Comparison of ENCODE assay signal across 1 cellular context in genomic region chr16:383326-384020, GRCh38.
A peak's percentile ranks its signal among the peaks of the same experiment; 100 is the strongest.
TF ChIP-seq lines count a peak whose summit lies in the region.

No MANE protein-coding gene starts in this region.

TF ChIP-seq in GM12878, 131 proteins besides CTCF, POLR2A, EP300 and RAD21 (continued from another document and continues in another):
- no peak for TF ChIP-seq BCLAF1 (IDR thresholded peaks at IDR 0.05)
- no peak for TF ChIP-seq STAT1 (conservative IDR thresholded peaks at IDR 0.05)
- no peak for TF ChIP-seq ZNF274 (IDR thresholded peaks at IDR 0.05; ENCODE audit: insufficient read depth, insufficient read length)
- peak; percentile 33; the same call in 1 of the 2 replicates for TF ChIP-seq SPI1 (IDR thresholded peaks at IDR 0.05; ENCODE audit: borderline replicate concordance, insufficient read depth, low read depth, low read length)
- peak; percentile 38; the same call in 1 of the 2 replicates for TF ChIP-seq GATAD2B (conservative IDR thresholded peaks at IDR 0.05; ENCODE audit: low read depth)
- no peak for TF ChIP-seq USF2 (IDR thresholded peaks at IDR 0.05; ENCODE audit: borderline replicate concordance, low read depth, low read length)
- TF ChIP-seq POLR2AphosphoS2 (IDR thresholded peaks at IDR 0.05; ENCODE audit: low read depth, low read length) = no peak
- TF ChIP-seq MTA3 (IDR thresholded peaks at IDR 0.05; ENCODE audit: borderline replicate concordance, low read length) = 0 out of 2 replicates have a peak, but pooled peaks have one; percentile 67
- TF ChIP-seq BHLHE40 (IDR thresholded peaks at IDR 0.05; ENCODE audit: borderline replicate concordance in 1 of 2, low read depth in 2 of 2, low read length in 1 of 2) = peak in 1 of 2 experiments; percentile 55; a peak in 1 of 4 replicates
- TF ChIP-seq ZSCAN29 (IDR thresholded peaks at IDR 0.05) = no peak
- 0 out of 2 replicates have a peak, but pooled peaks have one; percentile 9 for TF ChIP-seq NFIC (IDR thresholded peaks at IDR 0.05; ENCODE audit: low read depth, low read length)
- peak; percentile 91 for TF ChIP-seq IKZF1 (conservative IDR thresholded peaks at IDR 0.05)
- no peak for TF ChIP-seq ZNF24 (IDR thresholded peaks at IDR 0.05)
- TF ChIP-seq POLR2AphosphoS5 (IDR thresholded peaks at IDR 0.05; ENCODE audit: low read length) = peak; percentile 64
- TF ChIP-seq YBX1 (IDR thresholded peaks at IDR 0.05) = no peak
- TF ChIP-seq SUZ12 (IDR thresholded peaks at IDR 0.05; ENCODE audit: unreplicated experiment) = no peak
- TF ChIP-seq YY1 (IDR thresholded peaks at IDR 0.05; ENCODE audit: low read depth, low read length) = 0 out of 2 replicates have a peak, but pooled peaks have one; percentile 37
- TF ChIP-seq IRF5 (IDR thresholded peaks at IDR 0.05; ENCODE audit: borderline replicate concordance) = no peak
- no peak for TF ChIP-seq FOS (IDR thresholded peaks at IDR 0.05; ENCODE audit: borderline replicate concordance, extremely low read depth, insufficient read length)
- TF ChIP-seq PAX5 (IDR thresholded peaks at IDR 0.05; ENCODE audit: borderline replicate concordance, low read depth, low read length) = no peak
- TF ChIP-seq KLF5 (IDR thresholded peaks at IDR 0.05; ENCODE audit: partially characterized antibody) = no peak
- TF ChIP-seq CHD1 (IDR thresholded peaks at IDR 0.05; ENCODE audit: low read depth, low read length) = no peak
- no peak for TF ChIP-seq TCF7 (IDR thresholded peaks at IDR 0.05; ENCODE audit: borderline replicate concordance)
- TF ChIP-seq PKNOX1 (IDR thresholded peaks at IDR 0.05) = no peak
- TF ChIP-seq MAX (IDR thresholded peaks at IDR 0.05; ENCODE audit: low read depth, low read length) = peak; percentile 62
- TF ChIP-seq ZNF687 (IDR thresholded peaks at IDR 0.05) = no peak
- TF ChIP-seq ZNF622 (IDR thresholded peaks at IDR 0.05) = no peak
- TF ChIP-seq NFXL1 (IDR thresholded peaks at IDR 0.05; ENCODE audit: borderline replicate concordance) = no peak
- no peak for TF ChIP-seq HDGF (IDR thresholded peaks at IDR 0.05)
- peak; percentile 85 for TF ChIP-seq E2F4 (IDR thresholded peaks at IDR 0.05; ENCODE audit: low read depth, low read length)
- TF ChIP-seq ZNF207 (IDR thresholded peaks at IDR 0.05; ENCODE audit: borderline replicate concordance) = no peak
- TF ChIP-seq RELB (IDR thresholded peaks at IDR 0.05; ENCODE audit: low read depth) = peak; percentile 82
- TF ChIP-seq HSF1 (IDR thresholded peaks at IDR 0.05; ENCODE audit: low read depth, low read length) = no peak
- no peak for TF ChIP-seq SP1 (IDR thresholded peaks at IDR 0.05; ENCODE audit: low read depth, low read length)
- TF ChIP-seq RAD51 (IDR thresholded peaks at IDR 0.05) = no peak
- TF ChIP-seq SREBF2 (IDR thresholded peaks at IDR 0.05; ENCODE audit: low read length) = no peak
- no peak for TF ChIP-seq EZH2 (IDR thresholded peaks at IDR 0.05; ENCODE audit: borderline replicate concordance, control insufficient read depth, low read depth, low read length)
- TF ChIP-seq CHD2 (IDR thresholded peaks at IDR 0.05; ENCODE audit: borderline replicate concordance, low read depth, low read length) = no peak
- TF ChIP-seq CEBPZ (IDR thresholded peaks at IDR 0.05; ENCODE audit: low read depth, low read length) = no peak
- TF ChIP-seq CEBPB (IDR thresholded peaks at IDR 0.05; ENCODE audit: borderline replicate concordance in 1 of 2, low read depth in 2 of 2, low read length in 2 of 2) = no peak
- 0 out of 2 replicates have a peak, but pooled peaks have one; percentile 20 for TF ChIP-seq RB1 (IDR thresholded peaks at IDR 0.05; ENCODE audit: borderline replicate concordance)
- TF ChIP-seq RELA (IDR thresholded peaks at IDR 0.05; ENCODE audit: borderline replicate concordance, partially characterized antibody) = no peak
- no peak for TF ChIP-seq FOXM1 (IDR thresholded peaks at IDR 0.05; ENCODE audit: low read depth, low read length)
- TF ChIP-seq ZNF217 (IDR thresholded peaks at IDR 0.05) = no peak
